8 cellular contexts compared by ENCODE assay signal in genomic region chr19:17334414-17335409, GRCh38. TPM values are rescaled to one million over a fixed set of nuclear protein-coding genes. Genes with fewer than 3 reads are reported as not detected.
A peak's percentile ranks its signal among the peaks of the same experiment; 100 is the strongest.
DNase-seq lines count a peak whose midpoint lies in the region; ATAC-seq and TF ChIP-seq lines count a peak whose summit lies in the region.

Gene ANO8 (minus strand): TSS chr19:17334855. CDS start chr19:17334670, 185 bp downstream.

- WGBS in hepatocyte (ENCODE audit: low lambda C conversion rate, missing lambda C conversion rate) = 5% methylated on average over 80 of the region's 86 CpGs
- 1 to 2% methylated on average over 61 to 86 of the region's 86 CpGs for WGBS in aorta, 2 donors

- no peaks in the 10 kb centered on the region for H3K9me2 ChIP-seq in hepatocyte (replicated peaks; ENCODE audit: insufficient read depth)

- TF ChIP-seq CTCF in hepatocyte (IDR thresholded peaks at IDR 0.05; ENCODE audit: poor library complexity) = no peak

- H3K36me3 ChIP-seq in hepatocyte (replicated peaks; ENCODE audit: insufficient read depth, low read depth) (no peaks in the 10 kb centered on the region), aorta (ENCODE audit: control insufficient read depth in 1 of 2, insufficient read depth in 2 of 2, low read length in 1 of 2) (no peaks in the 10 kb centered on the region)

- intact Hi-C loops in aorta (cut with DNase I) = loop anchor here in 1 of 2 donors (5.0 kb wide), 1 partner anchor 133 kb away; no protein-coding TSS in a partner anchor

- peak within 1 kb of the TSS; percentile 90 for H3K4me2 ChIP-seq in hepatocyte

- H3K4me1 ChIP-seq in hepatocyte (ENCODE audit: insufficient read depth) (peaks cover 16% of the 10 kb centered on the region), aorta (ENCODE audit: control insufficient read depth in 1 of 2, insufficient read depth in 2 of 2, low read length in 2 of 2) (no peaks in the 10 kb centered on the region)

- no peaks in the 10 kb centered on the region for H4K20me1 ChIP-seq in hepatocyte (ENCODE audit: insufficient read depth, poor library complexity, severe bottlenecking)

- H3K79me2 ChIP-seq in hepatocyte = peaks cover 17% of the 10 kb centered on the region

- ATAC-seq in HG02763 (IDR thresholded peaks at IDR 0.05; ENCODE audit: unreplicated experiment) (peak; percentile 36), aorta (ENCODE audit: low FRiP score) (peak; percentile 87)

- H2AFZ ChIP-seq in hepatocyte = peak within 1 kb of the TSS; percentile 88

- peak within 1 kb of the TSS; percentile 45 for H3K27ac ChIP-seq in hepatocyte
- H3K27ac ChIP-seq in aorta (ENCODE audit: low read depth in 1 of 2, low read length in 2 of 2) = no peak within 1 kb of the TSS

- H3K4me3 ChIP-seq in hepatocyte (peak within 1 kb of the TSS; percentile 90), aorta (ENCODE audit: low read length in 2 of 2) (peak within 1 kb of the TSS; percentile 46 to 53)

- DNase-seq in ELR (ENCODE audit: low read depth) (peak; percentile 99), NCI-H2081 (lab: John Stamatoyannopoulos, UW) (peak; percentile 93 to 98), T-helper 22 cell (ENCODE audit: low read depth) (peak; percentile 90), astrocyte of the hippocampus (ENCODE audit: low read depth, low spot score) (peak; percentile 99), hepatocyte (ENCODE audit: low spot score) (peak; percentile 97), renal cortical epithelial cell (ENCODE audit: low read depth) (peak; percentile 87), aorta (peak; percentile 99 to 100)

- no peaks in the 10 kb centered on the region for H3K27me3 ChIP-seq in hepatocyte
- H3K27me3 ChIP-seq in aorta (ENCODE audit: control insufficient read depth in 1 of 2, insufficient read depth in 2 of 2, low read length in 1 of 2) = no peaks in the 10 kb centered on the region

- H3K9me3 ChIP-seq in hepatocyte (ENCODE audit: low read depth) = no peaks in the 10 kb centered on the region
- no peaks in the 10 kb centered on the region for H3K9me3 ChIP-seq in aorta (ENCODE audit: control insufficient read depth, low read length)

RNA-seq across cellular contexts. Expression of gene ANO8, which starts in this region (rescaled TPM):
- total RNA-seq in hepatocyte = 4.6 and 7.3 TPM in 2 replicates
- 1.1 and 1.9 TPM in 2 replicates for polyA plus RNA-seq in hepatocyte
- total RNA-seq in renal cortical epithelial cell = 5.9 and 10.3 TPM in 2 replicates
- 10 to 100 TPM; 10.9 to 17.4 TPM for total RNA-seq in aorta
- 10 to 100 TPM in 1 of 2 donors, 1 to 10 TPM in 1; 1.3 to 19.4 TPM for polyA plus RNA-seq in aorta
